ENCODE assay signal across 21 cellular contexts in the genomic region with DNA sequence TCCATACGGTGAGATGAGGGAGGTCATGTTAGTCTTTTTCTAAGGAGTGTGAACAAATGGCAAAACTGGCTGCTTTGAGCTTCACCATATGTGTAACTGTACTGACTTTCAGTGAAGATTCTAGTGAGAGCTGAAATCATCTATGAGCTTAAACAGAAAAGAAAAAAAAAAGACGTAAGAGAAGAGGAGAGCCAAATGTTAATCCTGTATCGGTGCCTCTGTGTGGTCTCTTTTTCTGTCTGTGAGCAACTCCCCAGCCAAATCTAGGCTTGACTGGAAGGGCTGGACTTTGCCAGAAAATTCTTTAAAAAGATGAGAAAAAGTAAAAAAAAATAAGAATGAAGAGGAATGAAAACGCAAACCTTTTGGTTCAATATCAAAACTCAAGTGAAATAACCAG.
A peak's percentile ranks its signal among the peaks of the same experiment; 100 is the strongest.
DNase-seq lines count a peak whose midpoint lies in the region; ATAC-seq and TF ChIP-seq lines count a peak whose summit lies in the region.
"Had no signal": no experiment of that assay in that cellular context is flagged by ENCODE, and none has a peak within 500 bp of the region (broad histone marks: within the 10 kb centered on the region; RNA-seq: fewer than 3 reads in every experiment).

No MANE protein-coding gene starts in this region.

- no peak for TF ChIP-seq RAD21 in SK-N-SH (IDR thresholded peaks at IDR 0.05; ENCODE audit: low read length)

- H3K4me2 ChIP-seq in SK-N-SH (0 out of 2 replicates have a peak overlapping the region, but pooled peaks have one; percentile 5), fibroblast of lung (ENCODE audit: extremely low read depth, insufficient read depth, low read length) (peak overlapping the region; percentile 25), Karpas-422 (ENCODE audit: low read depth, low read length, poor library complexity, severe bottlenecking) (no peak overlapping the region)

- H4K20me1 ChIP-seq in SK-N-SH (ENCODE audit: insufficient read depth) (no peaks in the 10 kb centered on the region), fibroblast of lung (ENCODE audit: control insufficient read depth, extremely low read depth, insufficient read depth, low read length) (no peaks in the 10 kb centered on the region), Karpas-422 (ENCODE audit: insufficient read depth, low read depth, low read length) (no peaks in the 10 kb centered on the region)

- H3K27ac ChIP-seq in SK-N-SH (ENCODE audit: low read depth in 2 of 2, low read length in 1 of 2) (peak overlapping the region in 1 of 2 experiments; percentile 27; a peak in 1 of 4 replicates), fibroblast of lung (ENCODE audit: insufficient read depth, low read length) (no peak overlapping the region), right lobe of liver (no peak overlapping the region), Karpas-422 (ENCODE audit: low read length) (no peak overlapping the region)
- H3K27ac ChIP-seq: 22Rv1 had no signal

- peaks cover 14% of the 10 kb centered on the region for H3K9me3 Mint-ChIP-seq in nephron

- H3K79me2 ChIP-seq in SK-N-SH (ENCODE audit: insufficient read depth) (no peaks in the 10 kb centered on the region), fibroblast of lung (ENCODE audit: control insufficient read depth, insufficient read depth, low read length) (no peaks in the 10 kb centered on the region), Karpas-422 (ENCODE audit: low read length) (no peaks in the 10 kb centered on the region)

- peak overlapping the region; percentile 48 to 93 (median 75) for H3K27ac Mint-ChIP-seq in nephron

- H3K4me1 Mint-ChIP-seq in nephron = peaks cover 39% of the 10 kb centered on the region
- H3K4me1 Mint-ChIP-seq: CD14-positive monocyte had no signal

- peak overlapping the region in 1 of 3 experiments; percentile 29 for H3K4me3 Mint-ChIP-seq in nephron
- H3K4me3 Mint-ChIP-seq: CD14-positive monocyte had no signal

- H2AFZ ChIP-seq in SK-N-SH (ENCODE audit: low read depth) (0 out of 2 replicates have a peak overlapping the region, but pooled peaks have one; percentile 67), fibroblast of lung (ENCODE audit: low read length) (peak overlapping the region; percentile 57), Karpas-422 (ENCODE audit: low read length) (no peak overlapping the region)

- H3K9ac ChIP-seq in SK-N-SH (no peak overlapping the region), fibroblast of lung (ENCODE audit: insufficient read depth, low read length) (no peak overlapping the region), Karpas-422 (ENCODE audit: low read length) (no peak overlapping the region)

- intact Hi-C loops in right lobe of liver (cut with DNase I) = no loop called here

- H3K4me3 ChIP-seq in SK-N-SH (ENCODE audit: low read depth in 2 of 2, low read length in 1 of 2) = no peak overlapping the region
- no peak overlapping the region for H3K4me3 ChIP-seq in fibroblast of lung (replicated peaks in 1 of 4; ENCODE audit: control extremely low read depth in 1 of 4, insufficient read depth in 1 of 4, low read depth in 3 of 4, low read length in 4 of 4)
- H3K4me3 ChIP-seq in right lobe of liver = no peak overlapping the region
- no peak overlapping the region for H3K4me3 ChIP-seq in Karpas-422 (ENCODE audit: low read length)
- H3K4me3 ChIP-seq: HAP-1 had no signal

- H3K36me3 ChIP-seq in SK-N-SH (replicated peaks in 1 of 2; ENCODE audit: control insufficient read depth in 1 of 2, insufficient read depth in 2 of 2, low read length in 1 of 2) (no peaks in the 10 kb centered on the region), fibroblast of lung (ENCODE audit: control insufficient read depth, insufficient read depth, low read length) (no peaks in the 10 kb centered on the region), right lobe of liver (no peaks in the 10 kb centered on the region), Karpas-422 (ENCODE audit: insufficient read depth, low read length) (no peaks in the 10 kb centered on the region)
- H3K36me3 ChIP-seq: HAP-1 had no signal

- WGBS in SK-N-SH (ENCODE audit: low lambda C conversion rate) = 90% methylated on average over 4 of the region's 4 CpGs
- 76% methylated on average over 4 of the region's 4 CpGs for WGBS in right lobe of liver (ENCODE audit: insufficient coverage, low coverage, low lambda C conversion rate, missing lambda C conversion rate)

- peaks cover 10% of the 10 kb centered on the region for H3K27me3 Mint-ChIP-seq in nephron (ENCODE audit: low read depth)

- peaks cover 11% of the 10 kb centered on the region for H3F3A ChIP-seq in SK-N-SH (replicated peaks; ENCODE audit: insufficient read depth)

- peaks cover 4% of the 10 kb centered on the region for H3K36me3 Mint-ChIP-seq in nephron (ENCODE audit: low read depth)
- H3K36me3 Mint-ChIP-seq: CD14-positive monocyte had no signal

- TF ChIP-seq POLR2A in right lobe of liver (IDR thresholded peaks at IDR 0.05) = no peak

- no peak for TF ChIP-seq EP300 in SK-N-SH (IDR thresholded peaks at IDR 0.05; ENCODE audit: borderline replicate concordance in 1 of 2, low read depth in 1 of 2, low read length in 1 of 2)

- POLR2A ChIA-PET in SK-N-SH (lab: Yijun Ruan, JAX) = no interaction called here

- CTCF ChIA-PET in SK-N-SH (lab: Yijun Ruan, JAX) = no interaction called here

- H3K9me2 ChIP-seq in SK-N-SH (no peaks in the 10 kb centered on the region), Karpas-422 (replicated peaks; ENCODE audit: insufficient read depth, low read length) (no peaks in the 10 kb centered on the region)

- DNase-seq in SK-N-SH (no peak), fibroblast of lung (ENCODE audit: low read depth in 2 of 2) (no peak), globus pallidus (ENCODE audit: low spot score) (no peak), right lobe of liver (no peak), Karpas-422 (no peak)
- DNase-seq: DND-41, KG1, NCI-H1417, NCI-H187, NCI-H2107, NCI-H2227 treated with DMSO at 0.1 percent for 48 hours, NCI-H510A treated with DMSO at 0.1 percent for 48 hours, NCI-H774, SHP77 treated with DMSO at 0.1 percent for 48 hours had no signal

- peaks cover 2 to 10% of the 10 kb centered on the region in 2 experiments; a peak in 3 of 4 replicates for H3K4me1 ChIP-seq in SK-N-SH (ENCODE audit: control insufficient read depth in 1 of 2, insufficient read depth in 2 of 2, low read depth in 1 of 2, low read length in 1 of 2)
- H3K4me1 ChIP-seq in fibroblast of lung (ENCODE audit: control insufficient read depth, extremely low read depth, insufficient read depth, low read length) = no peaks in the 10 kb centered on the region
- H3K4me1 ChIP-seq in right lobe of liver = no peaks in the 10 kb centered on the region
- H3K4me1 ChIP-seq in Karpas-422 (ENCODE audit: low read length) = no peaks in the 10 kb centered on the region
- H3K4me1 ChIP-seq: HAP-1 had no signal

- H3K9me3 ChIP-seq in SK-N-SH (no peaks in the 10 kb centered on the region), fibroblast of lung (ENCODE audit: control insufficient read depth, insufficient read depth, low read depth, low read length) (no peaks in the 10 kb centered on the region), right lobe of liver (no peaks in the 10 kb centered on the region), Karpas-422 (ENCODE audit: low read length) (no peaks in the 10 kb centered on the region; the same call in 1 of the 2 replicates)
- H3K9me3 ChIP-seq: HAP-1 had no signal

- TF ChIP-seq CTCF in SK-N-SH (IDR thresholded peaks at IDR 0.05) (no peak), fibroblast of lung (conservative IDR thresholded peaks at IDR 0.05 in 1 of 2, IDR thresholded peaks at IDR 0.05 in 1 of 2; ENCODE audit: low read depth in 1 of 2, low read length in 2 of 2) (no peak), nephron (IDR thresholded peaks at IDR 0.05; ENCODE audit: unreplicated experiment in 3 of 3) (no peak), right lobe of liver (IDR thresholded peaks at IDR 0.05) (no peak)

- no peak for ATAC-seq in SK-N-SH treated with all-trans-retinoic acid at 6 μM for 48 hours
- ATAC-seq in HG02981 (IDR thresholded peaks at IDR 0.05; ENCODE audit: unreplicated experiment) = no peak
- no peak for ATAC-seq in right lobe of liver
- ATAC-seq: HepG2 had no signal

- H3K27me3 ChIP-seq in SK-N-SH (ENCODE audit: insufficient read depth) (no peaks in the 10 kb centered on the region), fibroblast of lung (ENCODE audit: control insufficient read depth, insufficient read depth, low read length) (no peaks in the 10 kb centered on the region), right lobe of liver (no peaks in the 10 kb centered on the region), Karpas-422 (ENCODE audit: low read length) (no peaks in the 10 kb centered on the region)

TF ChIP-seq in SK-N-SH, 30 proteins besides CTCF, POLR2A, EP300 and RAD21 (continues in another document):
- TF ChIP-seq EZH2phosphoT487 (IDR thresholded peaks at IDR 0.05; ENCODE audit: borderline replicate concordance, low read depth) (no peak), RXRA (IDR thresholded peaks at IDR 0.05; ENCODE audit: borderline replicate concordance, low read depth) (no peak), TEAD4 (IDR thresholded peaks at IDR 0.05; ENCODE audit: borderline replicate concordance, insufficient read depth) (no peak), POLR2AphosphoS5 (IDR thresholded peaks at IDR 0.05; ENCODE audit: low read depth, low read length) (no peak), FOXJ3 (CRISPR knock-in tag; IDR thresholded peaks at IDR 0.05) (no peak)

TF ChIP-seq in SK-N-SH treated with all-trans-retinoic acid at 6 μM for 48 hours, 23 proteins besides CTCF, POLR2A, EP300 and RAD21 (continues in another document):
- no peak for TF ChIP-seq ESRRG (CRISPR knock-in tag; IDR thresholded peaks at IDR 0.05)
- TF ChIP-seq OSR1 (CRISPR knock-in tag; IDR thresholded peaks at IDR 0.05) = no peak
- no peak for TF ChIP-seq RARB (CRISPR knock-in tag; IDR thresholded peaks at IDR 0.05)
- no peak for TF ChIP-seq ZNF70 (CRISPR knock-in tag; IDR thresholded peaks at IDR 0.05)
- TF ChIP-seq ISL1 (CRISPR knock-in tag; IDR thresholded peaks at IDR 0.05) = no peak
- TF ChIP-seq, protein P1, sequence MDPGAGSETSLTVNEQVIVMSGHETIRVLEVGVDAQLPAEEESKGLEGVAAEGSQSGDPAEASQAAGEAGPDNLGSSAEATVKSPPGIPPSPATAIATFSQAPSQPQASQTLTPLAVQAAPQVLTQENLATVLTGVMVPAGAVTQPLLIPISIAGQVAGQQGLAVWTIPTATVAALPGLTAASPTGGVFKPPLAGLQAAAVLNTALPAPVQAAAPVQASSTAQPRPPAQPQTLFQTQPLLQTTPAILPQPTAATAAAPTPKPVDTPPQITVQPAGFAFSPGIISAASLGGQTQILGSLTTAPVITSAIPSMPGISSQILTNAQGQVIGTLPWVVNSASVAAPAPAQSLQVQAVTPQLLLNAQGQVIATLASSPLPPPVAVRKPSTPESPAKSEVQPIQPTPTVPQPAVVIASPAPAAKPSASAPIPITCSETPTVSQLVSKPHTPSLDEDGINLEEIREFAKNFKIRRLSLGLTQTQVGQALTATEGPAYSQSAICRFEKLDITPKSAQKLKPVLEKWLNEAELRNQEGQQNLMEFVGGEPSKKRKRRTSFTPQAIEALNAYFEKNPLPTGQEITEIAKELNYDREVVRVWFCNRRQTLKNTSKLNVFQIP (CRISPR knock-in tag; IDR thresholded peaks at IDR 0.05; ENCODE audit: borderline replicate concordance, low read depth) = no peak
- TF ChIP-seq ARNTL (CRISPR knock-in tag; IDR thresholded peaks at IDR 0.05; ENCODE audit: borderline replicate concordance, low read depth) = no peak
- no peak for TF ChIP-seq ZFP3 (CRISPR knock-in tag; IDR thresholded peaks at IDR 0.05)
- no peak for TF ChIP-seq ZFP30 (CRISPR knock-in tag; IDR thresholded peaks at IDR 0.05)
